Comparison of ENCODE assay signal across 9 cellular contexts in the genomic region with DNA sequence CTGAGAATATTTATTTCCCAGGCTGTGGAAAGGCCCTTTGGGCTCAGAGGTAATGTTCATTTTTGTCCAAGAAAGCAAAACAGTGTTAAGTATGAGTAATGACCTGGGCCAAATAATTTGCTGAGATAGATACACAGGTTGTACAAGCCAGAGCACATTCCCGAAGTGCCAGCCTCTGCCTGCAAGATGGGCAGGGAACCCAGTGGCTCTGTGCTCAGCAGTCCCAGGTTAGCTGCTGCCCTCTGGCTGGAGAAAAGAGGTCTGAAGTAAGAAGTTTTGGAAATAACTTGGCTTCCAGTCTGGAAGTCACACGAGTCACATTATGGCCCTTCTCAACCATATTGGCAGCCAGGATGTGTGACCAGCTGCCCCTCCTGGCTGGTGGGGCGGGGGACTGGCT. TPM values are rescaled to one million over a fixed set of nuclear protein-coding genes. Genes with fewer than 3 reads are reported as not detected.
DNase-seq lines count a peak whose midpoint lies in the region; ATAC-seq and TF ChIP-seq lines count a peak whose summit lies in the region.
"Had no signal": no experiment of that assay in that cellular context is flagged by ENCODE, and none has a peak within 500 bp of the region (broad histone marks: within the 10 kb centered on the region; RNA-seq: fewer than 3 reads in every experiment).

No MANE protein-coding gene starts in this region.

- no peaks in the 10 kb centered on the region for H3K9me3 Mint-ChIP-seq in T-cell
- no peaks in the 10 kb centered on the region for H3K9me3 Mint-ChIP-seq in activated naive CD8-positive, alpha-beta T cell treated with anti-CD3 and anti-CD28 coated beads for 36 hours
- H3K9me3 Mint-ChIP-seq: T-helper 1 cell treated with Interleukin-12 subunit alpha and Interleukin-12 subunit beta and Interleukin-4 antibody, amounts not matched to agents 30 μg/mL and 1 μg/mL, for 36 hours had no signal

- DNase-seq in LHCN-M2 (ENCODE audit: low read depth): peak; percentile 30
- DNase-seq in breast epithelium (ENCODE audit: low spot score in 2 of 2): peak in 1 of 2 donors; percentile 81
- peak; percentile 16 for DNase-seq in kidney epithelial cell (ENCODE audit: low read depth)
- DNase-seq in tibial artery: peak in 1 of 2 donors; percentile 42
- no peak for DNase-seq in T-cell
- no peak for DNase-seq in GM13977 (ENCODE audit: low spot score)
- no peak for DNase-seq in activated naive CD8-positive, alpha-beta T cell treated with anti-CD3 and anti-CD28 coated beads for 36 hours

- H3K9me3 ChIP-seq in breast epithelium (no peaks in the 10 kb centered on the region), tibial artery (no peaks in the 10 kb centered on the region)

- no peaks in the 10 kb centered on the region for H3K4me1 Mint-ChIP-seq in T-cell
- no peaks in the 10 kb centered on the region for H3K4me1 Mint-ChIP-seq in activated naive CD8-positive, alpha-beta T cell treated with anti-CD3 and anti-CD28 coated beads for 36 hours

- POLR2A ChIA-PET in T-cell (lab: Charles Lee): interaction anchor here in 1 of 2 donors (0.5 kb wide), 1 partner anchor 1033 kb away, joined by 4 read pairs; no protein-coding TSS in a partner anchor

- H3K27ac ChIP-seq in breast epithelium (peak overlapping the region; percentile 75 to 78), tibial artery (no peak overlapping the region)

- no peak overlapping the region for H3K4me3 ChIP-seq in breast epithelium
- H3K4me3 ChIP-seq in kidney epithelial cell (ENCODE audit: low read depth, low read length): no peak overlapping the region
- no peak overlapping the region for H3K4me3 ChIP-seq in tibial artery

- H3K27me3 Mint-ChIP-seq in T-cell: peaks cover 0 to 5% of the 10 kb centered on the region in 2 donors
- H3K27me3 Mint-ChIP-seq in activated naive CD8-positive, alpha-beta T cell treated with anti-CD3 and anti-CD28 coated beads for 36 hours: no peaks in the 10 kb centered on the region

- no peak for ATAC-seq in T-cell (replicated peaks in 1 of 4)
- no peak for ATAC-seq in GM19351 (IDR thresholded peaks at IDR 0.05; ENCODE audit: unreplicated experiment)

- CTCF ChIA-PET in T-cell (lab: Charles Lee): interaction anchor here in 1 of 2 donors (0.6 kb wide), 1 partner anchor 70 kb away, joined by 3 read pairs; no protein-coding TSS in a partner anchor

- H3K27ac Mint-ChIP-seq in T-cell: no peak overlapping the region
- no peak overlapping the region for H3K27ac Mint-ChIP-seq in activated naive CD8-positive, alpha-beta T cell treated with anti-CD3 and anti-CD28 coated beads for 36 hours
- H3K27ac Mint-ChIP-seq: T-helper 1 cell treated with Interleukin-12 subunit alpha and Interleukin-12 subunit beta and Interleukin-4 antibody, amounts not matched to agents 30 μg/mL and 1 μg/mL, for 36 hours had no signal

- intact Hi-C loops in breast epithelium (cut with DNase I; ENCODE audit: low total_unique reads): no loop called here
- intact Hi-C loops in tibial artery (cut with DNase I; ENCODE audit: low total_unique reads): no loop called here

- H3K36me3 ChIP-seq in breast epithelium: no peaks in the 10 kb centered on the region
- no peaks in the 10 kb centered on the region for H3K36me3 ChIP-seq in kidney epithelial cell (ENCODE audit: control insufficient read depth, insufficient read depth, low read length)
- H3K36me3 ChIP-seq in tibial artery: no peaks in the 10 kb centered on the region

- TF ChIP-seq CTCF in breast epithelium (IDR thresholded peaks at IDR 0.05) (peak in 2 of 3 donors; percentile 52 to 61), kidney epithelial cell (IDR thresholded peaks at IDR 0.05; ENCODE audit: insufficient read depth, low read length, poor library complexity, severe bottlenecking) (peak; percentile 56), tibial artery (IDR thresholded peaks at IDR 0.05) (peak; percentile 19 to 21), GM13977 (IDR thresholded peaks at IDR 0.05; ENCODE audit: extremely low read depth, insufficient read depth, missing control alignments) (no peak)

- no peak for TF ChIP-seq POLR2A in breast epithelium (IDR thresholded peaks at IDR 0.05)

- no peaks in the 10 kb centered on the region for H3K36me3 Mint-ChIP-seq in T-cell
- H3K36me3 Mint-ChIP-seq in activated naive CD8-positive, alpha-beta T cell treated with anti-CD3 and anti-CD28 coated beads for 36 hours: no peaks in the 10 kb centered on the region

- peaks cover 0 to 3% of the 10 kb centered on the region in 2 donors for H3K4me1 ChIP-seq in breast epithelium
- peaks cover 0 to 12% (median 1%) of the 10 kb centered on the region in 4 donors for H3K4me1 ChIP-seq in tibial artery

- no peak overlapping the region for H3K4me3 Mint-ChIP-seq in T-cell
- no peak overlapping the region for H3K4me3 Mint-ChIP-seq in activated naive CD8-positive, alpha-beta T cell treated with anti-CD3 and anti-CD28 coated beads for 36 hours
- H3K4me3 Mint-ChIP-seq: T-helper 1 cell treated with Interleukin-12 subunit alpha and Interleukin-12 subunit beta and Interleukin-4 antibody, amounts not matched to agents 30 μg/mL and 1 μg/mL, for 36 hours had no signal

- H3K27me3 ChIP-seq in breast epithelium (no peaks in the 10 kb centered on the region), kidney epithelial cell (ENCODE audit: control insufficient read depth, insufficient read depth, low read length) (no peaks in the 10 kb centered on the region), tibial artery (no peaks in the 10 kb centered on the region)

- in situ Hi-C loops in GM13977 (cut with MboI; ENCODE audit: low pct_unique_long_range_greater_than_20kb, low sequenced_read_pairs, unreplicated experiment): no loop called here

RNA-seq across cellular contexts. Expression of a gene that starts 20.2 kb away (rescaled TPM):
- total RNA-seq in LHCN-M2 (2014; rRNA removed) (0.06 TPM in 1 of 2 replicates, not detected in the other), breast epithelium (10 to 100 TPM; 12.1 to 23.0 (median 16.7) TPM), kidney epithelial cell (0.21 and 0.27 TPM in 2 replicates), T-cell (1 to 10 TPM in 2 of 5 donors, under 1 TPM in 3; 0.58 to 1.9 (median 0.82) TPM)
- 0.39 TPM for polyA plus RNA-seq in LHCN-M2 (2012)
- total RNA-seq in activated naive CD8-positive, alpha-beta T cell treated with anti-CD3 and anti-CD28 coated beads for 36 hours: not detected

Comparison
In these comparisons a context has a peak if more than half of its experiments do, and no peak if none do; other contexts are left out.
1. DNase-seq: peak in LHCN-M2 (single experiment) and kidney epithelial cell (single experiment); none in T-cell (0 of 34), GM13977 (single experiment) and activated naive CD8-positive, alpha-beta T cell treated with anti-CD3 and anti-CD28 coated beads for 36 hours (single experiment).
2. H3K27ac ChIP-seq: peak in breast epithelium (2 of 2); none in tibial artery (0 of 2).
3. RNA of a gene that starts 20.2 kb away (total RNA-seq): 12.1 to 23.0 TPM in breast epithelium; 0.58 to 1.9 TPM in T-cell, 0.21 to 0.27 TPM in kidney epithelial cell, 0.06 TPM in LHCN-M2 and not detected in activated naive CD8-positive, alpha-beta T cell treated with anti-CD3 and anti-CD28 coated beads for 36 hours; every median in the first group is over 4 times any median in the second.